In genomic region chr14:49897965-49898364, GRCh38 we compare ENCODE assay signal across 11 cellular contexts. TPM values are rescaled to one million over a fixed set of nuclear protein-coding genes. Genes with fewer than 3 reads are reported as not detected.
DNase-seq lines count a peak whose midpoint lies in the region; ATAC-seq and TF ChIP-seq lines count a peak whose summit lies in the region.
"Had no signal": no experiment of that assay in that cellular context is flagged by ENCODE, and none has a peak within 500 bp of the region (broad histone marks: within the 10 kb centered on the region; RNA-seq: fewer than 3 reads in every experiment).

No MANE protein-coding gene starts in this region.

- H3K36me3 Mint-ChIP-seq in activated CD4-positive, alpha-beta T cell treated with anti-CD3 and anti-CD28 coated beads, Interleukin-2, amount 10 ng/mL, durations not matched to agents 24 days and 14 days (ENCODE audit: low read depth): peaks cover 51% of the 10 kb centered on the region
- H3K36me3 Mint-ChIP-seq in stimulated activated memory B cell treated with anti-CD40 and anti-IgM and Interleukin-4, amounts not matched to agents 10 μg/mL and 1 μg/mL and 100 μg/mL, for 72 hours: peaks cover 63% of the 10 kb centered on the region

- intact Hi-C loops in activated CD4-positive, alpha-beta T cell treated with anti-CD3 and anti-CD28 coated beads, Interleukin-2, amount 10 ng/mL, durations not matched to agents 24 days and 14 days (cut with micrococcal nuclease): loop anchor here (2.0 to 5.0 kb wide), 2 partner anchors 49 to 1969 kb away; no protein-coding TSS in a partner anchor
- intact Hi-C loops in esophagus squamous epithelium (cut with DNase I): no loop called here

- peak overlapping the region; percentile 98 for H3K27ac Mint-ChIP-seq in activated CD4-positive, alpha-beta T cell treated with anti-CD3 and anti-CD28 coated beads, Interleukin-2, amount 10 ng/mL, durations not matched to agents 24 days and 14 days
- H3K27ac Mint-ChIP-seq in stimulated activated memory B cell treated with anti-CD40 and anti-IgM and Interleukin-4, amounts not matched to agents 10 μg/mL and 1 μg/mL and 100 μg/mL, for 72 hours: peak overlapping the region; percentile 97

- H3K4me1 Mint-ChIP-seq in activated CD4-positive, alpha-beta T cell treated with anti-CD3 and anti-CD28 coated beads, Interleukin-2, amount 10 ng/mL, durations not matched to agents 24 days and 14 days: peaks cover 28% of the 10 kb centered on the region
- H3K4me1 Mint-ChIP-seq in stimulated activated memory B cell treated with anti-CD40 and anti-IgM and Interleukin-4, amounts not matched to agents 10 μg/mL and 1 μg/mL and 100 μg/mL, for 72 hours: peaks cover 60% of the 10 kb centered on the region

- H3K4me3 Mint-ChIP-seq in activated CD4-positive, alpha-beta T cell treated with anti-CD3 and anti-CD28 coated beads, Interleukin-2, amount 10 ng/mL, durations not matched to agents 24 days and 14 days: peak overlapping the region; percentile 96
- peak overlapping the region; percentile 81 for H3K4me3 Mint-ChIP-seq in stimulated activated memory B cell treated with anti-CD40 and anti-IgM and Interleukin-4, amounts not matched to agents 10 μg/mL and 1 μg/mL and 100 μg/mL, for 72 hours

- no peak for TF ChIP-seq CTCF in RWPE2 (IDR thresholded peaks at IDR 0.05; ENCODE audit: poor library complexity, severe bottlenecking)
- no peak for TF ChIP-seq CTCF in esophagus squamous epithelium (IDR thresholded peaks at IDR 0.05)
- no peak for TF ChIP-seq CTCF in GM10266 (IDR thresholded peaks at IDR 0.05; ENCODE audit: control insufficient read depth, insufficient read depth, low read depth, missing control alignments)

- peaks cover 28% of the 10 kb centered on the region for H3K4me1 ChIP-seq in RWPE2 (ENCODE audit: insufficient read depth, poor library complexity, severe bottlenecking)
- H3K4me1 ChIP-seq in esophagus squamous epithelium: peaks cover 13 to 75% (median 27%) of the 10 kb centered on the region in 3 donors

- H3K27me3 Mint-ChIP-seq in activated CD4-positive, alpha-beta T cell treated with anti-CD3 and anti-CD28 coated beads, Interleukin-2, amount 10 ng/mL, durations not matched to agents 24 days and 14 days: no peaks in the 10 kb centered on the region
- no peaks in the 10 kb centered on the region for H3K27me3 Mint-ChIP-seq in stimulated activated memory B cell treated with anti-CD40 and anti-IgM and Interleukin-4, amounts not matched to agents 10 μg/mL and 1 μg/mL and 100 μg/mL, for 72 hours

- DNase-seq in activated CD4-positive, alpha-beta T cell treated with anti-CD3 and anti-CD28 coated beads, Interleukin-2, amount 10 ng/mL, durations not matched to agents 24 days and 14 days: no peak
- no peak for DNase-seq in activated CD4-positive, alpha-beta T cell treated with anti-CD3 and anti-CD28 coated beads, Interleukin-2, amount 50 U/mL, for 1 hour
- DNase-seq in RWPE2 (ENCODE audit: low spot score): no peak
- DNase-seq in esophagus squamous epithelium (lab: John Stamatoyannopoulos, UW): no peak
- DNase-seq in T1000 (lab: John Stamatoyannopoulos, UW): no peak
- DNase-seq in GM10266 (ENCODE audit: extremely low spot score): no peak
- no peak for DNase-seq in activated effector memory CD4-positive, alpha-beta T cell treated with anti-CD3 and anti-CD28 coated beads, Interleukin-2, amount 50 U/mL, for 16 hours
- DNase-seq: NCI-H1092 treated with DMSO at 0.1 percent for 48 hours; right cardiac atrium; stimulated activated naive CD4-positive, alpha-beta T cell had no signal

- peak; percentile 31; the same call in 1 of the 3 replicates for ATAC-seq in RWPE2 (ENCODE audit: low read depth)
- ATAC-seq in stimulated activated memory B cell treated with anti-CD40 and anti-IgM and Interleukin-4, amounts not matched to agents 10 μg/mL and 1 μg/mL and 100 μg/mL, for 72 hours: no peak
- ATAC-seq: right cardiac atrium had no signal

- H3K27me3 ChIP-seq in RWPE2 (ENCODE audit: insufficient read depth, poor library complexity, severe bottlenecking) (no peaks in the 10 kb centered on the region), esophagus squamous epithelium (no peaks in the 10 kb centered on the region)

- TF ChIP-seq POLR2A in esophagus squamous epithelium (IDR thresholded peaks at IDR 0.05): peak in 1 of 4 donors; percentile 13

- H3K36me3 ChIP-seq in RWPE2 (ENCODE audit: low read depth) (peaks cover 55% of the 10 kb centered on the region), esophagus squamous epithelium (peaks cover 0 to 6% (median 0%) of the 10 kb centered on the region in 3 donors)

- 38 to 40% methylated on average over 1 of the region's 1 CpG for WGBS in esophagus squamous epithelium, 2 donors

- peak overlapping the region; percentile 81 for H3K4me3 ChIP-seq in RWPE2 (ENCODE audit: severe bottlenecking)
- H3K4me3 ChIP-seq in esophagus squamous epithelium: peak overlapping the region; percentile 1 to 99 (median 94)

- no peaks in the 10 kb centered on the region for H3K9me3 Mint-ChIP-seq in activated CD4-positive, alpha-beta T cell treated with anti-CD3 and anti-CD28 coated beads, Interleukin-2, amount 10 ng/mL, durations not matched to agents 24 days and 14 days
- peaks cover 2% of the 10 kb centered on the region for H3K9me3 Mint-ChIP-seq in stimulated activated memory B cell treated with anti-CD40 and anti-IgM and Interleukin-4, amounts not matched to agents 10 μg/mL and 1 μg/mL and 100 μg/mL, for 72 hours

- H3K9me3 ChIP-seq in RWPE2 (ENCODE audit: severe bottlenecking) (no peaks in the 10 kb centered on the region), esophagus squamous epithelium (no peaks in the 10 kb centered on the region)

- H3K27ac ChIP-seq in RWPE2 (ENCODE audit: poor library complexity, severe bottlenecking) (peak overlapping the region; percentile 88), esophagus squamous epithelium (peak overlapping the region; percentile 61 to 100 (median 100))

RNA-seq across cellular contexts. Expression of gene ARF6, which starts 5.1 kb away (rescaled TPM):
- 154 and 160 TPM in 2 replicates for total RNA-seq in activated CD4-positive, alpha-beta T cell treated with anti-CD3 and anti-CD28 coated beads, Interleukin-2, amount 10 ng/mL, durations not matched to agents 24 days and 14 days
- total RNA-seq in esophagus squamous epithelium: 100 to 1,000 TPM; 109 to 156 (median 133) TPM

RNA-seq across cellular contexts. Expression of gene NEMF, which starts 45.4 kb away (rescaled TPM):
- 65.8 and 75.4 TPM in 2 replicates for total RNA-seq in activated CD4-positive, alpha-beta T cell treated with anti-CD3 and anti-CD28 coated beads, Interleukin-2, amount 10 ng/mL, durations not matched to agents 24 days and 14 days
- total RNA-seq in esophagus squamous epithelium: 10 to 100 TPM; 36.4 to 89.8 (median 59.9) TPM
